ENCODE assay signal across 28 cellular contexts in the genomic region with DNA sequence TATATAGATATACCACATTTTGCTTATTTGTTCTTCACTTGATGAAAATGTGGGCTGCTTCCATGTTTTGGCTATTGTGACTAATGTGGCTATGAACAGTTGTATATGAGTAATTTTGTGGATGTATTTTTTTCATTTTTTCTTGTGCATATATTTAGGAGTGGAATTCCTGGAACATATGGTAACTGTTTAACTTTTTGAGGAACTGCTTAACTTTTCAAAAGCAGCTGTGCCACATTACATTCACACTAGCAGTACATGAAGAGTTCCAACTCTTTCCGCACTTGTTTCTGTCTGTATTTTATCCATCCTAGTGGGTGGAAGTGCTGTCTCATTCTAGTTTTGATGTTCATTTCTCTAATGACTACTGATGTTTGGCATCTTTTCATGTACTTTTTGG.
DNase-seq lines count a peak whose midpoint lies in the region; ATAC-seq, FAIRE-seq and TF ChIP-seq lines count a peak whose summit lies in the region.
"Had no signal": no experiment of that assay in that cellular context is flagged by ENCODE, and none has a peak within 500 bp of the region (broad histone marks: within the 10 kb centered on the region; RNA-seq: fewer than 3 reads in every experiment).

No MANE protein-coding gene starts in this region.

- ATAC-seq in GM18502 (IDR thresholded peaks at IDR 0.05; ENCODE audit: poor library complexity, unreplicated experiment) (no peak), GM19467 (IDR thresholded peaks at IDR 0.05; ENCODE audit: unreplicated experiment) (no peak)
- ATAC-seq: natural killer cell treated with Interleukin-12 subunit alpha and Interleukin-12 subunit beta and Interleukin-15 and Interleukin-18, amount 100 ng/mL, for 72 hours; PC-3 had no signal

- FAIRE-seq in HTR-8/SVneo (lab: Jason Lieb, UNC): no peak
- FAIRE-seq: islet of Langerhans had no signal

- CTCF ChIA-PET in AG04450 (lab: Charles Lee): no interaction called here

- no peaks in the 10 kb centered on the region for H3K9me3 ChIP-seq in AG04450 (ENCODE audit: control insufficient read depth, insufficient read depth, low read length)
- H3K9me3 ChIP-seq: SK-N-SH, stomach, tibial artery had no signal

- H3K27ac ChIP-seq in AG04450 (ENCODE audit: low read depth, low read length): no peak overlapping the region
- H3K27ac ChIP-seq: brain microvascular endothelial cell, epithelial cell of prostate, skin epidermis, stomach had no signal

- H3K36me3 Mint-ChIP-seq in chondrocyte (ENCODE audit: low read depth): peaks cover 9% of the 10 kb centered on the region

- no peak overlapping the region for H3K4me3 Mint-ChIP-seq in chondrocyte (ENCODE audit: unreplicated experiment)
- H3K4me3 Mint-ChIP-seq: IgD-negative memory B cell; natural killer cell treated with Interleukin-12 subunit alpha and Interleukin-12 subunit beta and Interleukin-15 and Interleukin-18, amount 100 ng/mL, for 72 hours had no signal

- H3K4me3 ChIP-seq in AG04450 (ENCODE audit: low read depth, low read length): no peak overlapping the region
- no peak overlapping the region for H3K4me3 ChIP-seq in foreskin fibroblast (ENCODE audit: low read depth in 1 of 2, low read length in 2 of 2)
- H3K4me3 ChIP-seq: skin epidermis, stomach, tibial artery had no signal

- peak overlapping the region; percentile 41 for H3K27ac Mint-ChIP-seq in chondrocyte (ENCODE audit: unreplicated experiment)
- H3K27ac Mint-ChIP-seq: IgD-negative memory B cell; natural killer cell treated with Interleukin-12 subunit alpha and Interleukin-12 subunit beta and Interleukin-15 and Interleukin-18, amount 100 ng/mL, for 72 hours had no signal

- POLR2A ChIA-PET in AG04450 (lab: Yijun Ruan, JAX): no interaction called here

- H3K27me3 ChIP-seq in AG04450 (ENCODE audit: control insufficient read depth, insufficient read depth, low read length): no peaks in the 10 kb centered on the region
- H3K27me3 ChIP-seq: brain microvascular endothelial cell, stomach, tibial artery had no signal

- no peaks in the 10 kb centered on the region for H3K27me3 Mint-ChIP-seq in chondrocyte (ENCODE audit: low read depth)
- H3K27me3 Mint-ChIP-seq: IgD-negative memory B cell; natural killer cell treated with Interleukin-12 subunit alpha and Interleukin-12 subunit beta and Interleukin-15 and Interleukin-18, amount 100 ng/mL, for 72 hours had no signal

- peaks cover 12% of the 10 kb centered on the region for H3K4me1 Mint-ChIP-seq in chondrocyte (ENCODE audit: low read depth)
- H3K4me1 Mint-ChIP-seq: IgD-negative memory B cell had no signal

- TF ChIP-seq CTCF in AG04450 (IDR thresholded peaks at IDR 0.05; ENCODE audit: low read depth, low read length) (no peak), chondrocyte (IDR thresholded peaks at IDR 0.05) (no peak), foreskin fibroblast (IDR thresholded peaks at IDR 0.05; ENCODE audit: low read depth, low read length) (no peak)

- DNase-seq in AG04450 (ENCODE audit: low read depth, low spot score) (peak; percentile 64), HCEC 1CT (peak; percentile 75), chondrocyte (ENCODE audit: low spot score) (no peak), foreskin fibroblast (peak; percentile 40 to 72), GM19238 (ENCODE audit: insufficient read length, low spot score) (no peak), HTR-8/SVneo (ENCODE audit: insufficient read length, low spot score) (no peak)
- DNase-seq: activated CD4-positive, alpha-beta T cell treated with anti-CD3 and anti-CD28 coated beads for 4 hours; activated effector memory CD4-positive, alpha-beta T cell treated with Interleukin-2 at 50 U/mL for 16 hours; activated T-cell treated with anti-CD3 and anti-CD28 coated beads for 4 hours; brain microvascular endothelial cell; effector CD8-positive, alpha-beta T cell; GF-D8; GOT3; NCI-H1092 treated with DMSO at 0.1 percent for 48 hours; NCI-H187; NCI-H524; PC-3; SK-N-SH; stomach; T-helper 2 cell; tibial artery had no signal

- no peaks in the 10 kb centered on the region for H3K9me3 Mint-ChIP-seq in chondrocyte (ENCODE audit: low read depth)
- H3K9me3 Mint-ChIP-seq: IgD-negative memory B cell; natural killer cell treated with Interleukin-12 subunit alpha and Interleukin-12 subunit beta and Interleukin-15 and Interleukin-18, amount 100 ng/mL, for 72 hours had no signal

Comparison
In these comparisons a context has a peak if more than half of its experiments do, and no peak if none do; other contexts are left out.
1. DNase-seq: peak in AG04450 (single experiment), HCEC 1CT (single experiment) and foreskin fibroblast (2 of 2); none in chondrocyte (single experiment), GM19238 (single experiment) and HTR-8/SVneo (single experiment).